Comparison of ENCODE assay signal across 10 cellular contexts in genomic region chr16:11627822-11628457, GRCh38. TPM values are rescaled to one million over a fixed set of nuclear protein-coding genes. Genes with fewer than 3 reads are reported as not detected.
DNase-seq lines count a peak whose midpoint lies in the region; ATAC-seq and TF ChIP-seq lines count a peak whose summit lies in the region.
"Had no signal": no experiment of that assay in that cellular context is flagged by ENCODE, and none has a peak within 500 bp of the region (broad histone marks: within the 10 kb centered on the region; RNA-seq: fewer than 3 reads in every experiment).

No MANE protein-coding gene starts in this region.

- no peaks in the 10 kb centered on the region for H3K9me3 Mint-ChIP-seq in activated CD4-positive, alpha-beta T cell treated with anti-CD3 and anti-CD28 coated beads for 36 hours (ENCODE audit: low read depth)

- H3K27me3 Mint-ChIP-seq in activated CD4-positive, alpha-beta T cell treated with anti-CD3 and anti-CD28 coated beads for 36 hours, result no peaks in the 10 kb centered on the region
- no peaks in the 10 kb centered on the region for H3K27me3 Mint-ChIP-seq in T-helper 17 cell

- peak overlapping the region; percentile 16 to 96 (median 70) for H3K27ac ChIP-seq in tibial nerve
- H3K27ac ChIP-seq: HL-60 had no signal

- H3K36me3 Mint-ChIP-seq in activated CD4-positive, alpha-beta T cell treated with anti-CD3 and anti-CD28 coated beads for 36 hours (ENCODE audit: low read depth), result no peaks in the 10 kb centered on the region
- H3K36me3 Mint-ChIP-seq in T-helper 17 cell (ENCODE audit: low read depth), result no peaks in the 10 kb centered on the region

- POLR2A ChIA-PET in activated CD4-positive, alpha-beta T cell treated with anti-CD3 and anti-CD28 coated beads for 36 hours (lab: Charles Lee), result interaction anchor here (0.5 kb wide), 1 partner anchor 15 kb away, joined by 6 read pairs; no protein-coding TSS in a partner anchor

- no peaks in the 10 kb centered on the region for H3K36me3 ChIP-seq in tibial nerve

- CTCF ChIA-PET in activated CD4-positive, alpha-beta T cell treated with anti-CD3 and anti-CD28 coated beads for 36 hours (lab: Charles Lee), result interaction anchor here (0.5 to 0.6 kb wide), 2 partner anchors 46 to 262 kb away, joined by 3 to 4 read pairs; no protein-coding TSS in a partner anchor

- peaks cover 44% of the 10 kb centered on the region for H3K4me1 Mint-ChIP-seq in activated CD4-positive, alpha-beta T cell treated with anti-CD3 and anti-CD28 coated beads for 36 hours
- H3K4me1 Mint-ChIP-seq in T-helper 17 cell, result peaks cover 28% of the 10 kb centered on the region

- no peak overlapping the region for H3K4me3 Mint-ChIP-seq in activated CD4-positive, alpha-beta T cell treated with anti-CD3 and anti-CD28 coated beads for 36 hours
- H3K4me3 Mint-ChIP-seq in T-helper 17 cell, result no peak overlapping the region

- H3K27me3 ChIP-seq in tibial nerve, result no peaks in the 10 kb centered on the region

- no peak for TF ChIP-seq POLR2A in tibial nerve (IDR thresholded peaks at IDR 0.05)

- peak; percentile 27 for ATAC-seq in activated CD4-positive, alpha-beta T cell treated with anti-CD3 and anti-CD28 coated beads for 36 hours
- ATAC-seq in T-helper 17 cell (no peak), Right ventricle myocardium superior (ENCODE audit: poor library complexity) (peak; percentile 49), HG03139 (IDR thresholded peaks at IDR 0.05; ENCODE audit: unreplicated experiment) (no peak)

- intact Hi-C loops in activated CD4-positive, alpha-beta T cell treated with anti-CD3 and anti-CD28 coated beads for 36 hours (cut with DNase I, micrococcal nuclease), result no loop called here
- intact Hi-C loops in Right ventricle myocardium superior (cut with DNase I), result no loop called here

- H3K27ac Mint-ChIP-seq in activated CD4-positive, alpha-beta T cell treated with anti-CD3 and anti-CD28 coated beads for 36 hours, result no peak overlapping the region
- H3K27ac Mint-ChIP-seq in T-helper 17 cell, result peak overlapping the region; percentile 37

- TF ChIP-seq EP300 in tibial nerve (IDR thresholded peaks at IDR 0.05), result no peak

- TF ChIP-seq CTCF in tibial nerve (IDR thresholded peaks at IDR 0.05), result no peak
- TF ChIP-seq CTCF in GM10266 (IDR thresholded peaks at IDR 0.05; ENCODE audit: control insufficient read depth, insufficient read depth, low read depth, missing control alignments), result no peak

- WGBS in tibial nerve, 2 donors, result 48% methylated on average over 15 of the region's 15 CpGs

- no peak for DNase-seq in activated CD4-positive, alpha-beta T cell treated with anti-CD3 and anti-CD28 coated beads for 36 hours
- no peak for DNase-seq in activated CD4-positive, alpha-beta T cell treated with anti-CD3 and anti-CD28 coated beads for 4 hours
- DNase-seq in T-helper 17 cell (no peak), Right ventricle myocardium superior (no peak), tibial nerve (ENCODE audit: low spot score in 2 of 2) (peak in 1 of 2 donors; percentile 38), GM10266 (ENCODE audit: extremely low spot score) (no peak)
- DNase-seq in stimulated activated CD4-positive, alpha-beta T cell treated with anti-CD3 and anti-CD28 coated beads, Interleukin-1b, Interleukin-23, amount 100 ng/mL, for 48 hours, result no peak
- DNase-seq: activated CD4-positive, CD25-positive, alpha-beta regulatory T cell had no signal

- H3K9me3 ChIP-seq in T-helper 17 cell (ENCODE audit: control insufficient read depth, low read length, poor library complexity, severe bottlenecking), result no peaks in the 10 kb centered on the region
- no peaks in the 10 kb centered on the region for H3K9me3 ChIP-seq in tibial nerve

- H3K4me3 ChIP-seq in tibial nerve, result no peak overlapping the region

- H3K4me1 ChIP-seq in tibial nerve, result peaks cover 0 to 67% (median 19%) of the 10 kb centered on the region in 4 donors

RNA-seq across cellular contexts. Expression of gene SNN, which starts 40.3 kb away (rescaled TPM):
- total RNA-seq in activated CD4-positive, alpha-beta T cell treated with anti-CD3 and anti-CD28 coated beads for 36 hours, result 1 to 10 TPM; 6.0 to 7.2 TPM
- 10 to 100 TPM; 27.8 to 89.7 TPM for total RNA-seq in T-helper 17 cell
- total RNA-seq in Right ventricle myocardium superior, result 28.3 TPM
- total RNA-seq in tibial nerve, result 10 to 100 TPM; 24.3 to 30.6 (median 27.0) TPM

RNA-seq across cellular contexts. Expression of gene LITAF, which starts 41.2 kb away (rescaled TPM):
- 100 to 1,000 TPM in 1 of 2 experiments, 10 to 100 TPM in 1; 99.0 to 116 TPM for total RNA-seq in activated CD4-positive, alpha-beta T cell treated with anti-CD3 and anti-CD28 coated beads for 36 hours
- total RNA-seq in T-helper 17 cell (100 to 1,000 TPM in 1 of 2 donors, 10 to 100 TPM in 1; 93.1 to 155 TPM), Right ventricle myocardium superior (74.3 TPM), tibial nerve (10 to 100 TPM; 54.8 to 73.0 (median 65.3) TPM)

Comparison
In these comparisons a context has a peak if more than half of its experiments do, and no peak if none do; other contexts are left out.
1. ATAC-seq: peak in activated CD4-positive, alpha-beta T cell treated with anti-CD3 and anti-CD28 coated beads for 36 hours (single experiment) and Right ventricle myocardium superior (single experiment); none in T-helper 17 cell (single experiment) and HG03139 (single experiment).